Comparison of ENCODE assay signal across 1 cellular context in genomic region chr9:92724528-92725265, GRCh38.
TF ChIP-seq lines count a peak whose summit lies in the region.

No MANE protein-coding gene starts in this region.

TF ChIP-seq in H1, 55 proteins besides CTCF, POLR2A, EP300 and RAD21:
- TF ChIP-seq RNF2 (IDR thresholded peaks at IDR 0.05; ENCODE audit: borderline replicate concordance, low read depth, low read length, missing control alignments, poor library complexity, severe bottlenecking) (no peak), BACH1 (IDR thresholded peaks at IDR 0.05; ENCODE audit: low read length) (no peak), MAX (IDR thresholded peaks at IDR 0.05) (no peak)
